ENCODE assay signal across 8 cellular contexts in genomic region chr3:174440741-174441587, GRCh38.
DNase-seq lines count a peak whose midpoint lies in the region; ATAC-seq and TF ChIP-seq lines count a peak whose summit lies in the region.

No MANE protein-coding gene starts in this region.

- H3K4me3 ChIP-seq in esophagus muscularis mucosa = peak overlapping the region; percentile 73 to 89 (median 81)
- H3K4me3 ChIP-seq in mucosa of rectum (ENCODE audit: low read length in 2 of 2) = peak overlapping the region; percentile 78 to 91

- no peak for TF ChIP-seq EP300 in esophagus muscularis mucosa (IDR thresholded peaks at IDR 0.05)

- H3K4me1 ChIP-seq in esophagus muscularis mucosa = peaks cover 0 to 22% (median 19%) of the 10 kb centered on the region in 4 donors
- H3K4me1 ChIP-seq in mucosa of rectum (ENCODE audit: control insufficient read depth in 2 of 2, insufficient read depth in 2 of 2, low read length in 2 of 2) = peaks cover 4 to 6% of the 10 kb centered on the region in 2 donors

- under 1% methylated on average over 70 of the region's 107 CpGs for WGBS in esophagus muscularis mucosa

- DNase-seq in CD1c-positive myeloid dendritic cell (ENCODE audit: extremely low spot score) = peak; percentile 92
- DNase-seq in NCI-H526 treated with DMSO at 0.1 percent for 48 hours (lab: John Stamatoyannopoulos, UW) = peak; percentile 83
- DNase-seq in activated CD8-positive, alpha-beta memory T cell treated with anti-CD3 and anti-CD28 coated beads, Interleukin-2, amount 50 U/mL, for 48 hours = peak; percentile 83
- DNase-seq in esophagus muscularis mucosa (ENCODE audit: extremely low spot score) = peak; percentile 94
- peak; percentile 35 for DNase-seq in stimulated activated CD8-positive, alpha-beta memory T cell treated with anti-CD3 and anti-CD28 coated beads, Interleukin-4, amount 100 ng/mL, for 24 hours (ENCODE audit: low read depth)

- H3K36me3 ChIP-seq in esophagus muscularis mucosa (no peaks in the 10 kb centered on the region), mucosa of rectum (ENCODE audit: control insufficient read depth in 2 of 2, insufficient read depth in 2 of 2, low read length in 2 of 2) (no peaks in the 10 kb centered on the region)

- no peaks in the 10 kb centered on the region for H3K27me3 ChIP-seq in esophagus muscularis mucosa
- H3K27me3 ChIP-seq in mucosa of rectum (ENCODE audit: control insufficient read depth in 2 of 2, insufficient read depth in 2 of 2, low read length in 2 of 2) = no peaks in the 10 kb centered on the region

- H3K9me3 ChIP-seq in esophagus muscularis mucosa = no peaks in the 10 kb centered on the region
- no peaks in the 10 kb centered on the region for H3K9me3 ChIP-seq in mucosa of rectum (ENCODE audit: control insufficient read depth in 2 of 2, low read length in 2 of 2)

- TF ChIP-seq POLR2A in esophagus muscularis mucosa (IDR thresholded peaks at IDR 0.05; ENCODE audit: low read depth) = no peak

- peak overlapping the region; percentile 83 for H3K9ac ChIP-seq in mucosa of rectum (ENCODE audit: low read depth in 1 of 2, low read length in 2 of 2)

- intact Hi-C loops in esophagus muscularis mucosa (cut with DNase I) = no loop called here

- ATAC-seq in GM19438 (IDR thresholded peaks at IDR 0.05; ENCODE audit: low read depth, unreplicated experiment) (peak; percentile 75), HG03565 (IDR thresholded peaks at IDR 0.05; ENCODE audit: unreplicated experiment) (peak; percentile 62)

- H3K27ac ChIP-seq in esophagus muscularis mucosa (replicated peaks in 1 of 4) = peak overlapping the region; percentile 96 to 98 (median 97)
- H3K27ac ChIP-seq in mucosa of rectum (ENCODE audit: low read depth in 2 of 2, low read length in 2 of 2) = peak overlapping the region; percentile 94 to 95

- TF ChIP-seq CTCF in esophagus muscularis mucosa (IDR thresholded peaks at IDR 0.05) = peak in 1 of 3 experiments; percentile 14

Comparison
In these comparisons a context has a peak if more than half of its experiments do, and no peak if none do; other contexts are left out.
1. Peak in every context shown above with its lines: DNase-seq, ATAC-seq, H3K4me3 ChIP-seq and H3K27ac ChIP-seq.
2. DNase-seq: peak in every context shown above with its lines; median percentile 94 in esophagus muscularis mucosa; 92 in CD1c-positive myeloid dendritic cell; 83 in NCI-H526 treated with DMSO at 0.1 percent for 48 hours; 83 in activated CD8-positive, alpha-beta memory T cell treated with anti-CD3 and anti-CD28 coated beads, Interleukin-2, amount 50 U/mL, for 48 hours; 35 in stimulated activated CD8-positive, alpha-beta memory T cell treated with anti-CD3 and anti-CD28 coated beads, Interleukin-4, amount 100 ng/mL, for 24 hours.